23 cellular contexts compared by ENCODE assay signal in genomic region chr13:48708764-48709163, GRCh38. TPM values are rescaled to one million over a fixed set of nuclear protein-coding genes. Genes with fewer than 3 reads are reported as not detected.
"Had no signal": no experiment of that assay in that cellular context is flagged by ENCODE, and none has a peak within 500 bp of the region (broad histone marks: within the 10 kb centered on the region; RNA-seq: fewer than 3 reads in every experiment).

No MANE protein-coding gene starts in this region.

- DNase-seq: central memory CD4-positive, alpha-beta T cell; cortex of kidney; dorsolateral prefrontal cortex; effector CD8-positive, alpha-beta T cell; gastrocnemius medialis; heart right ventricle; hypothalamus; kidney glomerular epithelial cell; nephron progenitor cell; stimulated activated CD4-positive, alpha-beta T cell treated with anti-CD3 and anti-CD28 coated beads, Interleukin-2, amount 100 ng/mL, for 24 hours; stimulated activated CD4-positive, alpha-beta T cell treated with anti-CD3 and anti-CD28 coated beads, Interleukin-4, amount 100 ng/mL, for 4 hours; stimulated activated naive B cell treated with anti-CD40 and anti-IgM and Interleukin-4, amounts not matched to agents 10 μg/mL and 1 μg/mL and 100 μg/mL, for 72 hours; stimulated activated naive CD8-positive, alpha-beta T cell treated with anti-CD3 and anti-CD28 coated beads, Interleukin-15, amount 100 ng/mL, for 72 hours; testis had no signal

- H3K9me3 ChIP-seq: gastrocnemius medialis, neutrophil, testis had no signal

- H3K27ac ChIP-seq: dorsolateral prefrontal cortex, gastrocnemius medialis, heart right ventricle, neutrophil, testis, tibial nerve had no signal

- FAIRE-seq: endometrium had no signal

- H3K36me3 ChIP-seq: gastrocnemius medialis, neutrophil, tibial nerve had no signal

- H3K27ac Mint-ChIP-seq: mesothelial cell of epicardium; nephron progenitor cell; stimulated activated naive B cell treated with anti-CD40 and anti-IgM and Interleukin-4, amounts not matched to agents 10 μg/mL and 1 μg/mL and 100 μg/mL, for 72 hours; stimulated activated naive CD8-positive, alpha-beta T cell treated with anti-CD3 and anti-CD28 coated beads, Interleukin-15, amount 100 ng/mL, for 72 hours had no signal

- H3K4me1 ChIP-seq: gastrocnemius medialis, heart right ventricle, testis, tibial nerve had no signal

- ATAC-seq: gastrocnemius medialis; heart right ventricle; sciatic nerve; stimulated activated naive B cell treated with anti-CD40 and anti-IgM and Interleukin-4, amounts not matched to agents 10 μg/mL and 1 μg/mL and 100 μg/mL, for 72 hours had no signal

- H3K4me3 Mint-ChIP-seq: mesothelial cell of epicardium; nephron progenitor cell; stimulated activated naive B cell treated with anti-CD40 and anti-IgM and Interleukin-4, amounts not matched to agents 10 μg/mL and 1 μg/mL and 100 μg/mL, for 72 hours; stimulated activated naive CD8-positive, alpha-beta T cell treated with anti-CD3 and anti-CD28 coated beads, Interleukin-15, amount 100 ng/mL, for 72 hours had no signal

- H3K27me3 Mint-ChIP-seq: stimulated activated naive CD8-positive, alpha-beta T cell treated with anti-CD3 and anti-CD28 coated beads, Interleukin-15, amount 100 ng/mL, for 72 hours had no signal

- H3K27me3 ChIP-seq: gastrocnemius medialis, heart right ventricle, neutrophil, testis, tibial nerve had no signal

- H3K4me1 Mint-ChIP-seq: mesothelial cell of epicardium; nephron progenitor cell; stimulated activated naive B cell treated with anti-CD40 and anti-IgM and Interleukin-4, amounts not matched to agents 10 μg/mL and 1 μg/mL and 100 μg/mL, for 72 hours; stimulated activated naive CD8-positive, alpha-beta T cell treated with anti-CD3 and anti-CD28 coated beads, Interleukin-15, amount 100 ng/mL, for 72 hours had no signal

- H3K4me3 ChIP-seq: dorsolateral prefrontal cortex, gastrocnemius medialis, heart right ventricle, testis, tibial nerve had no signal

RNA-seq across cellular contexts. Expression of gene CYSLTR2, which starts 55.0 kb away (rescaled TPM):
- total RNA-seq: chondrocyte, fibroblast of lung, myocyte, pulmonary artery endothelial cell had no signal
